ENCODE assay signal across 1 cellular context in the genomic region with DNA sequence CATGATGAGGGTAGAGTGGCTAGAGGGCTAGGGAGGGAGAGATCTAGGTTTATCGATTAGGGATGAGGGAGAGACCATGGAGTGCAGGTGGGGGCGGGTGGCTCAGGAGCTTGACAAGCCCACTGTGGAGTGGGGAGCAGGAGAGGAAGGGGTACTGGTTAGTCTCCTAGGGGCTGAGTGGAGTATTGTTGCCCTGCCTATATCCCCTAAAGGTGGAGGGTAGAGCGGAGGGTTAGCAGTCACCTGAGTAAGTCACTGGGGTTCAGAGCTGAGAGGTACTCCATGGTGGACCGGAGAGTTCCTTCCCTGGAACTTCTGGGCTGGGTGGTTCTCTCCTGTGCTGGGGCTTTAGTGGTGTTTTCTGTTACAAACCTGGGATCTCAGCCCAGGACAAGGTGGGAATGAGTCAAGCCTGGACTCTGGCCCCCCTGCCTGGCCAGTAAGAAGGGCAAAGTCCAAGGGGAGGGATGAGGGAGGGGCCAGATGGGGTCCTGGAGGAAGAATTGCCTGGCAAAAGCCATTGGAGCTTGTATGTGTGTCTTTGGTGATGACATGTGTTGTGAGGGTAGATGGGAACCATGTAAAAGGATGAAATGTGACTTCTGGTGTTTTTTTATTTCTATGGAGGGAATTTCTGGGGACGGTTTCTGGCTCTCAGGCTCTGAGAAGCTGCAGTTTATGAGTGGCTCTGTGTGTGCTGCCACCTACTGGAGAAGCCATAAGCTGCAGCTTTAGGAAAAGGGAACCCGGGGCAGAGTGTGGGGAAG.
A peak's percentile ranks its signal among the peaks of the same experiment; 100 is the strongest.
TF ChIP-seq lines count a peak whose summit lies in the region.

CIDEB (minus strand) TSS at position 403 of the 767 bp plus-strand sequence; CDS start at position 284, 119 bp downstream.

TF ChIP-seq in HepG2, 621 proteins besides CTCF, POLR2A, EP300 and RAD21 (continued from another document and continues in another):
- TF ChIP-seq, protein P1, sequence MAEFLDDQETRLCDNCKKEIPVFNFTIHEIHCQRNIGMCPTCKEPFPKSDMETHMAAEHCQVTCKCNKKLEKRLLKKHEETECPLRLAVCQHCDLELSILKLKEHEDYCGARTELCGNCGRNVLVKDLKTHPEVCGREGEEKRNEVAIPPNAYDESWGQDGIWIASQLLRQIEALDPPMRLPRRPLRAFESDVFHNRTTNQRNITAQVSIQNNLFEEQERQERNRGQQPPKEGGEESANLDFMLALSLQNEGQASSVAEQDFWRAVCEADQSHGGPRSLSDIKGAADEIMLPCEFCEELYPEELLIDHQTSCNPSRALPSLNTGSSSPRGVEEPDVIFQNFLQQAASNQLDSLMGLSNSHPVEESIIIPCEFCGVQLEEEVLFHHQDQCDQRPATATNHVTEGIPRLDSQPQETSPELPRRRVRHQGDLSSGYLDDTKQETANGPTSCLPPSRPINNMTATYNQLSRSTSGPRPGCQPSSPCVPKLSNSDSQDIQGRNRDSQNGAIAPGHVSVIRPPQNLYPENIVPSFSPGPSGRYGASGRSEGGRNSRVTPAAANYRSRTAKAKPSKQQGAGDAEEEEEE (CRISPR knock-in tag; IDR thresholded peaks at IDR 0.05; ENCODE audit: borderline replicate concordance), result peak; percentile 48; the same call in 1 of the 2 replicates
- peak; percentile 87 for TF ChIP-seq CREM (IDR thresholded peaks at IDR 0.05)
- no peak for TF ChIP-seq CREM (CRISPR knock-in tag; IDR thresholded peaks at IDR 0.05)
- TF ChIP-seq NR2C2 (CRISPR knock-in tag; IDR thresholded peaks at IDR 0.05; ENCODE audit: borderline replicate concordance), result peak; percentile 75
- TF ChIP-seq, protein P2, sequence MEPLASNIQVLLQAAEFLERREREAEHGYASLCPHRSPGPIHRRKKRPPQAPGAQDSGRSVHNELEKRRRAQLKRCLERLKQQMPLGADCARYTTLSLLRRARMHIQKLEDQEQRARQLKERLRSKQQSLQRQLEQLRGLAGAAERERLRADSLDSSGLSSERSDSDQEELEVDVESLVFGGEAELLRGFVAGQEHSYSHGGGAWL (CRISPR knock-in tag; IDR thresholded peaks at IDR 0.05), result 0 out of 2 replicates have a peak, but pooled peaks have one; percentile 9
- peak; percentile 99 for TF ChIP-seq POLR2AphosphoS5 (IDR thresholded peaks at IDR 0.05; ENCODE audit: low read depth, low read length)
- TF ChIP-seq EED (CRISPR knock-in tag; IDR thresholded peaks at IDR 0.05), result 0 out of 2 replicates have a peak, but pooled peaks have one; percentile 74
- no peak for TF ChIP-seq AGO2 (optimal IDR thresholded peaks at IDR 0.05; ENCODE audit: low read depth, low read length)
- peak; percentile 75; the same call in 1 of the 2 replicates for TF ChIP-seq ZNF446 (CRISPR knock-in tag; IDR thresholded peaks at IDR 0.05)
- TF ChIP-seq RELA (CRISPR knock-in tag; IDR thresholded peaks at IDR 0.05), result peak; percentile 59; the same call in 1 of the 2 replicates
- TF ChIP-seq, protein P3, sequence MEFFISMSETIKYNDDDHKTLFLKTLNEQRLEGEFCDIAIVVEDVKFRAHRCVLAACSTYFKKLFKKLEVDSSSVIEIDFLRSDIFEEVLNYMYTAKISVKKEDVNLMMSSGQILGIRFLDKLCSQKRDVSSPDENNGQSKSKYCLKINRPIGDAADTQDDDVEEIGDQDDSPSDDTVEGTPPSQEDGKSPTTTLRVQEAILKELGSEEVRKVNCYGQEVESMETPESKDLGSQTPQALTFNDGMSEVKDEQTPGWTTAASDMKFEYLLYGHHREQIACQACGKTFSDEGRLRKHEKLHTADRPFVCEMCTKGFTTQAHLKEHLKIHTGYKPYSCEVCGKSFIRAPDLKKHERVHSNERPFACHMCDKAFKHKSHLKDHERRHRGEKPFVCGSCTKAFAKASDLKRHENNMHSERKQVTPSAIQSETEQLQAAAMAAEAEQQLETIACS (CRISPR knock-in tag; IDR thresholded peaks at IDR 0.05), result no peak
- TF ChIP-seq PHB2 (IDR thresholded peaks at IDR 0.05; ENCODE audit: partially characterized antibody), result no peak
- no peak for TF ChIP-seq LCORL (IDR thresholded peaks at IDR 0.05)
- TF ChIP-seq LCORL (CRISPR knock-in tag; IDR thresholded peaks at IDR 0.05), result no peak
- TF ChIP-seq FOXK2 (IDR thresholded peaks at IDR 0.05), result peak; percentile 56; the same call in 1 of the 2 replicates
- TF ChIP-seq CERS6 (CRISPR knock-in tag; IDR thresholded peaks at IDR 0.05), result no peak
- no peak for TF ChIP-seq GLMP (CRISPR knock-in tag; IDR thresholded peaks at IDR 0.05; ENCODE audit: borderline replicate concordance)
- TF ChIP-seq ZMYM3 (CRISPR knock-in tag; IDR thresholded peaks at IDR 0.05), result no peak; the same call in none of the 2 replicates
- peak; percentile 33; the same call in 1 of the 2 replicates for TF ChIP-seq CEBPB (IDR thresholded peaks at IDR 0.05; ENCODE audit: borderline replicate concordance, low read depth, low read length)
- peak; percentile 80; the same call in 1 of the 2 replicates for TF ChIP-seq ZNF552 (CRISPR knock-in tag; IDR thresholded peaks at IDR 0.05; ENCODE audit: borderline replicate concordance)
- TF ChIP-seq DDIT3 (CRISPR knock-in tag; IDR thresholded peaks at IDR 0.05), result no peak
- TF ChIP-seq MIXL1 (CRISPR knock-in tag; IDR thresholded peaks at IDR 0.05), result peak; percentile 96
- peak; percentile 93 for TF ChIP-seq ZNF792 (CRISPR knock-in tag; IDR thresholded peaks at IDR 0.05)
- TF ChIP-seq, protein P4, sequence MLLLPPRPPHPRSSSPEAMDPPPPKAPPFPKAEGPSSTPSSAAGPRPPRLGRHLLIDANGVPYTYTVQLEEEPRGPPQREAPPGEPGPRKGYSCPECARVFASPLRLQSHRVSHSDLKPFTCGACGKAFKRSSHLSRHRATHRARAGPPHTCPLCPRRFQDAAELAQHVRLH (CRISPR knock-in tag; IDR thresholded peaks at IDR 0.05; ENCODE audit: borderline replicate concordance, low read depth), result peak; percentile 98
- TF ChIP-seq MXD4 (CRISPR knock-in tag; IDR thresholded peaks at IDR 0.05), result peak; percentile 95
- no peak for TF ChIP-seq NR2F2 (IDR thresholded peaks at IDR 0.05; ENCODE audit: borderline replicate concordance, low read depth)
- no peak for TF ChIP-seq PAF1 (CRISPR knock-in tag; IDR thresholded peaks at IDR 0.05)
- peak; percentile 91; the same call in 1 of the 2 replicates for TF ChIP-seq KDM4B (CRISPR knock-in tag; IDR thresholded peaks at IDR 0.05)
- no peak for TF ChIP-seq PCBP1 (IDR thresholded peaks at IDR 0.05; ENCODE audit: borderline replicate concordance, low read depth, low read length)
- TF ChIP-seq PLRG1 (conservative IDR thresholded peaks at IDR 0.05), result no peak
- TF ChIP-seq CHD2 (IDR thresholded peaks at IDR 0.05; ENCODE audit: low read depth, low read length), result no peak; the same call in 1 of the 2 replicates
- no peak for TF ChIP-seq NR1H2 (CRISPR knock-in tag; IDR thresholded peaks at IDR 0.05; ENCODE audit: borderline replicate concordance, low read depth)
- TF ChIP-seq PAX8 (CRISPR knock-in tag; IDR thresholded peaks at IDR 0.05; ENCODE audit: borderline replicate concordance), result no peak
- no peak; the same call in 1 of the 2 replicates for TF ChIP-seq ZNF280B (CRISPR knock-in tag; IDR thresholded peaks at IDR 0.05; ENCODE audit: borderline replicate concordance)
- TF ChIP-seq SP140L (CRISPR knock-in tag; IDR thresholded peaks at IDR 0.05; ENCODE audit: borderline replicate concordance), result peak; percentile 94
- peak; percentile 96 for TF ChIP-seq ESRRA (CRISPR knock-in tag; IDR thresholded peaks at IDR 0.05; ENCODE audit: low read depth)
- no peak for TF ChIP-seq ZNF558 (CRISPR knock-in tag; IDR thresholded peaks at IDR 0.05; ENCODE audit: borderline replicate concordance)
- TF ChIP-seq HIVEP1 (CRISPR knock-in tag; IDR thresholded peaks at IDR 0.05), result peak; percentile 82
- TF ChIP-seq ZNF512 (CRISPR knock-in tag; IDR thresholded peaks at IDR 0.05), result no peak
- TF ChIP-seq MAFG (CRISPR knock-in tag; IDR thresholded peaks at IDR 0.05), result no peak
- peak; percentile 71; the same call in 1 of the 2 replicates for TF ChIP-seq ZBTB38 (CRISPR knock-in tag; IDR thresholded peaks at IDR 0.05)
- peak; percentile 47 for TF ChIP-seq TMF1 (CRISPR knock-in tag; IDR thresholded peaks at IDR 0.05; ENCODE audit: low read depth)
- peak; percentile 14 for TF ChIP-seq YY1 (IDR thresholded peaks at IDR 0.05; ENCODE audit: insufficient read depth, insufficient replicate concordance, low read depth, low read length)
